ENCODE assay signal across 8 cellular contexts in genomic region chr12:52244615-52244994, GRCh38. TPM values are rescaled to one million over a fixed set of nuclear protein-coding genes. Genes with fewer than 3 reads are reported as not detected.
DNase-seq lines count a peak whose midpoint lies in the region; ATAC-seq and TF ChIP-seq lines count a peak whose summit lies in the region.

No MANE protein-coding gene starts in this region.

- no peaks in the 10 kb centered on the region for H3K79me2 ChIP-seq in HCT116 (ENCODE audit: insufficient read depth, low read length)

- 60 to 73% (median 64%) methylated on average over 3 of the region's 3 CpGs for WGBS in ovary, 3 donors

- H3K9me3 ChIP-seq in BLaER1 (no peaks in the 10 kb centered on the region), HCT116 (ENCODE audit: control insufficient read depth in 1 of 2, insufficient read depth in 1 of 2, low read depth in 1 of 2, low read length in 2 of 2) (no peaks in the 10 kb centered on the region), muscle layer of duodenum (ENCODE audit: control insufficient read depth in 1 of 2, low read length in 2 of 2) (no peaks in the 10 kb centered on the region), ovary (no peaks in the 10 kb centered on the region)

- H3K4me2 ChIP-seq in BLaER1, result peak overlapping the region; percentile 79
- peak overlapping the region; percentile 88 for H3K4me2 ChIP-seq in HCT116 (ENCODE audit: low read length)

- H3K27me3 ChIP-seq in BLaER1 (peaks cover 7% of the 10 kb centered on the region), HCT116 (ENCODE audit: insufficient read depth, low read length) (no peaks in the 10 kb centered on the region), muscle layer of duodenum (ENCODE audit: low read depth, low read length) (peaks cover 6% of the 10 kb centered on the region), ovary (no peaks in the 10 kb centered on the region)

- H3K4me1 ChIP-seq in BLaER1 (peaks cover 37% of the 10 kb centered on the region), HCT116 (ENCODE audit: control insufficient read depth in 1 of 2, insufficient read depth in 2 of 2, low read length in 2 of 2) (peaks cover 67 to 92% of the 10 kb centered on the region in 2 experiments), muscle layer of duodenum (ENCODE audit: control insufficient read depth in 1 of 2, insufficient read depth in 2 of 2, low read length in 2 of 2) (peaks cover 12 to 16% of the 10 kb centered on the region in 2 donors), ovary (ENCODE audit: insufficient read depth) (peaks cover 7% of the 10 kb centered on the region)

- peak overlapping the region; percentile 71 for H3K27ac ChIP-seq in BLaER1
- peak overlapping the region; percentile 68 for H3K27ac ChIP-seq in HCT116 (ENCODE audit: low read depth, low read length)
- H3K27ac ChIP-seq in muscle layer of duodenum (ENCODE audit: low read length), result peak overlapping the region; percentile 23
- H3K27ac ChIP-seq in ovary, result no peak overlapping the region

- RAD21 ChIA-PET in HCT116 (lab: Charles Lee; ENCODE audit: low non-redundant PET in 1 of 2, low total read pairs in 2 of 2, uncharacterized antibody in 2 of 2, unreplicated experiment in 2 of 2), result interaction anchor here in 1 of 2 experiments (0.6 kb wide), 1 partner anchor 61 kb away, joined by 4 read pairs; no protein-coding TSS in a partner anchor

- H3K36me3 ChIP-seq in BLaER1 (no peaks in the 10 kb centered on the region), HCT116 (ENCODE audit: control insufficient read depth in 1 of 2, insufficient read depth in 2 of 2, low read length in 2 of 2) (no peaks in the 10 kb centered on the region), muscle layer of duodenum (ENCODE audit: control insufficient read depth in 1 of 2, insufficient read depth in 2 of 2, low read length in 2 of 2) (no peaks in the 10 kb centered on the region), ovary (no peaks in the 10 kb centered on the region)

- CTCF ChIA-PET in HCT116 (lab: Charles Lee), result interaction anchor here (1.3 to 3.5 kb wide), 4 partner anchors 23 to 83 kb away, joined by 4 to 21 read pairs (median 8); no protein-coding TSS in a partner anchor

- TF ChIP-seq RAD21 in HCT116 (IDR thresholded peaks at IDR 0.05; ENCODE audit: low read depth), result no peak

- peaks cover 0 to 11% of the 10 kb centered on the region in 2 donors for H3K36me3 Mint-ChIP-seq in activated naive CD4-positive, alpha-beta T cell treated with anti-CD3 and anti-CD28 coated beads, Interleukin-2, amount 50 U/mL, for 72 hours

- H3K9me3 Mint-ChIP-seq in activated naive CD4-positive, alpha-beta T cell treated with anti-CD3 and anti-CD28 coated beads, Interleukin-2, amount 50 U/mL, for 72 hours, result no peaks in the 10 kb centered on the region

- intact Hi-C loops in HCT116 (cut with micrococcal nuclease) (no loop called here), ovary (cut with DNase I) (no loop called here)

- no peak for TF ChIP-seq CTCF in HCT116 (IDR thresholded peaks at IDR 0.05 in 2 of 3, conservative IDR thresholded peaks at IDR 0.05 in 1 of 3; ENCODE audit: borderline replicate concordance in 1 of 3, insufficient read depth in 1 of 3, low read depth in 2 of 3, low read length in 2 of 3)
- no peak for TF ChIP-seq CTCF in ovary (IDR thresholded peaks at IDR 0.05)

- TSS peak; percentile 20 for BruUV-seq in HCT116 (replicated peaks; lab: Mats Ljungman, UMichigan)

- H2AFZ ChIP-seq in HCT116 (ENCODE audit: low read depth, low read length, poor library complexity, severe bottlenecking), result no peak overlapping the region

- POLR2A ChIA-PET in HCT116 (lab: Charles Lee), result interaction anchor here (0.9 to 1.7 kb wide), 5 partner anchors 9 to 97 kb away, joined by 3 to 6 read pairs (median 5); no protein-coding TSS in a partner anchor

- no peak for DNase-seq in HCT116 (ENCODE audit: low read depth, low spot score)
- no peak for DNase-seq in activated naive CD4-positive, alpha-beta T cell treated with anti-CD3 and anti-CD28 coated beads, Interleukin-2, amount 50 U/mL, for 72 hours (ENCODE audit: low spot score in 2 of 2)
- no peak for DNase-seq in NCI-H748 treated with DMSO at 0.1 percent for 48 hours (lab: John Stamatoyannopoulos, UW)
- DNase-seq in ovary, result no peak
- DNase-seq in T-helper 9 cell, result no peak

- peak; percentile 28 for ATAC-seq in HCT116
- ATAC-seq in activated naive CD4-positive, alpha-beta T cell treated with anti-CD3 and anti-CD28 coated beads, Interleukin-2, amount 50 U/mL, for 72 hours, result peak in 1 of 2 donors; percentile 29
- no peak for ATAC-seq in GM21367 (IDR thresholded peaks at IDR 0.05; ENCODE audit: unreplicated experiment)

- no peaks in the 10 kb centered on the region for H3K9me2 ChIP-seq in HCT116 (ENCODE audit: insufficient read depth)

- peak overlapping the region; percentile 81 to 92 for H3K27ac Mint-ChIP-seq in activated naive CD4-positive, alpha-beta T cell treated with anti-CD3 and anti-CD28 coated beads, Interleukin-2, amount 50 U/mL, for 72 hours

- no peak overlapping the region for H3K4me3 ChIP-seq in BLaER1
- H3K4me3 ChIP-seq in HCT116 (replicated peaks in 1 of 2; ENCODE audit: low read depth in 1 of 2, low read length in 2 of 2), result peak overlapping the region; percentile 19 to 48
- no peak overlapping the region for H3K4me3 ChIP-seq in muscle layer of duodenum (ENCODE audit: low read depth in 1 of 2, low read length in 2 of 2)
- no peak overlapping the region for H3K4me3 ChIP-seq in ovary

- TF ChIP-seq POLR2A in HCT116 (IDR thresholded peaks at IDR 0.05; ENCODE audit: borderline replicate concordance, extremely low read depth, insufficient read depth, insufficient read length), result no peak
- no peak for TF ChIP-seq POLR2A in ovary (IDR thresholded peaks at IDR 0.05)

- H3K9ac ChIP-seq in BLaER1, result 0 out of 2 replicates have a peak overlapping the region, but pooled peaks have one; percentile 53
- peak overlapping the region; percentile 66 for H3K9ac ChIP-seq in HCT116 (ENCODE audit: low read length)

- no peaks in the 10 kb centered on the region for H4K20me1 ChIP-seq in BLaER1
- no peaks in the 10 kb centered on the region for H4K20me1 ChIP-seq in HCT116 (ENCODE audit: insufficient read depth)

- no peak for TF ChIP-seq EP300 in ovary (IDR thresholded peaks at IDR 0.05)

TF ChIP-seq in HCT116, 20 proteins besides CTCF, POLR2A, EP300 and RAD21 (continues in another document):
- TF ChIP-seq EZH2phosphoT487 (IDR thresholded peaks at IDR 0.05; ENCODE audit: borderline replicate concordance), result no peak
- TF ChIP-seq ZNF274 (IDR thresholded peaks at IDR 0.05; ENCODE audit: low read depth, low read length), result no peak
- TF ChIP-seq YY1 (IDR thresholded peaks at IDR 0.05; ENCODE audit: extremely low read depth, insufficient replicate concordance, low read depth, low read length), result no peak
- TF ChIP-seq CEBPB (IDR thresholded peaks at IDR 0.05; ENCODE audit: low read depth), result no peak
- no peak for TF ChIP-seq REST (IDR thresholded peaks at IDR 0.05; ENCODE audit: low read depth)
- TF ChIP-seq SRF (IDR thresholded peaks at IDR 0.05; ENCODE audit: low read depth), result no peak
- no peak for TF ChIP-seq SP1 (IDR thresholded peaks at IDR 0.05; ENCODE audit: low read depth)

RNA-seq across cellular contexts. Expression of gene KRT7, which starts 11.6 kb away (rescaled TPM):
- total RNA-seq in HCT116 (2021; ENCODE audit: unreplicated experiment) (72.6 TPM), ovary (100 to 1,000 TPM in 1 of 7 donors, 10 to 100 TPM in 4, 1 to 10 TPM in 1, not detected in 1; 3.7 to 379 (median 29.1) TPM)
- polyA plus RNA-seq in HCT116 (2012), result 96.4 and 207 TPM in 2 replicates
- total RNA-seq in activated naive CD4-positive, alpha-beta T cell treated with anti-CD3 and anti-CD28 coated beads, Interleukin-2, amount 50 U/mL, for 72 hours, result 1 to 10 TPM in 1 of 2 donors, under 1 TPM in 1; 0.36 to 8.0 TPM
- polyA plus RNA-seq in ovary, result 1 to 10 TPM in 1 of 2 donors, under 1 TPM in 1; 0.37 to 2.1 TPM

RNA-seq across cellular contexts. Expression of gene KRT86, which starts 29.8 kb away (rescaled TPM):
- total RNA-seq in HCT116 (2021; ENCODE audit: unreplicated experiment) (1.5 TPM), ovary (under 1 TPM in 1 of 7 donors, not detected in 6; 0.69 TPM)
- polyA plus RNA-seq in HCT116 (2012), result 0.62 and 1.4 TPM in 2 replicates
- total RNA-seq in activated naive CD4-positive, alpha-beta T cell treated with anti-CD3 and anti-CD28 coated beads, Interleukin-2, amount 50 U/mL, for 72 hours, result under 1 TPM in 1 of 2 donors, not detected in 1; 0.37 TPM
- not detected for polyA plus RNA-seq in ovary

RNA-seq across cellular contexts. Expression of gene KRT81, which starts 46.7 kb away (rescaled TPM):
- 0.84 TPM for total RNA-seq in HCT116 (2021; ENCODE audit: unreplicated experiment)
- 1.1 and 2.3 TPM in 2 replicates for polyA plus RNA-seq in HCT116 (2012)
- total RNA-seq in activated naive CD4-positive, alpha-beta T cell treated with anti-CD3 and anti-CD28 coated beads, Interleukin-2, amount 50 U/mL, for 72 hours, result not detected
- 1 to 10 TPM in 1 of 7 donors, not detected in 6; 1.2 TPM for total RNA-seq in ovary
- not detected for polyA plus RNA-seq in ovary

RNA-seq across cellular contexts. Expression of gene KRT80, which starts 52.8 kb away (rescaled TPM):
- total RNA-seq in HCT116 (2021; ENCODE audit: unreplicated experiment) (8.8 TPM), ovary (10 to 100 TPM in 1 of 7 donors, 1 to 10 TPM in 2, under 1 TPM in 3, not detected in 1; 0.05 to 13.2 (median 0.99) TPM)
- 14.4 and 24.3 TPM in 2 replicates for polyA plus RNA-seq in HCT116 (2012)
- not detected for total RNA-seq in activated naive CD4-positive, alpha-beta T cell treated with anti-CD3 and anti-CD28 coated beads, Interleukin-2, amount 50 U/mL, for 72 hours
- 1 to 10 TPM in 1 of 2 donors, under 1 TPM in 1; 0.11 to 6.2 TPM for polyA plus RNA-seq in ovary

Comparison
In these comparisons a context has a peak if more than half of its experiments do, and no peak if none do; other contexts are left out.
1. H3K27ac ChIP-seq: peak in BLaER1 (single experiment), HCT116 (single experiment) and muscle layer of duodenum (single experiment); none in ovary (0 of 2).
2. H3K4me3 ChIP-seq: peak in HCT116 (2 of 2); none in BLaER1 (single experiment), muscle layer of duodenum (0 of 2) and ovary (single experiment).